Comparison of ENCODE assay signal across 16 cellular contexts in the genomic region with DNA sequence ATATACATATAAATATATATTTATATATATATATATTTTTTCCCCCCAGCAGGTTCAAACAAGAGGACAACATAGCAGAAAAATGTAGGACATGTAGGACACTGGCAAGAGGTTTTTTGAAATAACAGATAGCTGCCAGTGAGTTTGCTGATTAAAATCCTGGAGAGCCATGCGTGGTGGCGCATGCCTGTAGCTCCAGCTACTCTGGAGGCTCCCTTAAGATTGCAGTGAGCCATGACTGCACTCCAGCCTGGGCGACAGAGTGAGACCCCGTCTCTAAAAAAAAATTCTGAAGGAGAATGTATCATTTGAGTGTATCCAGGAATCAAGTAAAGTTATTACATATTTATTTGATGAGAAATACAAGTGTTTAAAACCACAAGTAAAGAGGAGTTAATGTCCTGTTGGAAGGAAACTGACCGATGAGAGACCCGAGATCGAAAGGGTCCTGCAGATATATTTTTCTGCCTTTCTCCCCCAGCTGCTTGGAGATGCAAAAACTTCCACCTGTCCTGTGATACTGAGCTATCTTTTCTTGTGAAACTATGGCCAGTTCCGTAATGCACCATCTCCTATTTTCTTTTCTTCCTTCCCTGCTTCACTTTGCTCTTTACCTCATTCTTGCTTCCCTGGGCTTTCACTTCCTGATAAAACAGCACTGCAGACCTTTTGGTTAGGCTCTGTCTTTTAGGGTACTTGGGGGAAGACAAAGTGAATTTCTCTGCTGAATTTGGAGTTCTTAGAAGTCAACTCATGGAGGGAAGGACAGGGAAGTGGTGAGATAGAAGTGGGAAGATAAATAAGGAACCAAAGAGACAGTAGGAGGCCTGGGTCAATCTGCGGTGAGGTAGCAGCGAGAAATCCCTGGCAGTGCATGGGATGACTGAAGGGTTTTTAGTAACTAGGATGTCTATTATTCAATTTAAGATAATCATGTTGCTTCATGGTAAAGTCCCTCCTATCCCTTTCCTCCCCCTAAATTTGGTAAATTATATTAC. TPM values are rescaled to one million over a fixed set of nuclear protein-coding genes. Genes with fewer than 3 reads are reported as not detected.
DNase-seq lines count a peak whose midpoint lies in the region; ATAC-seq, FAIRE-seq and TF ChIP-seq lines count a peak whose summit lies in the region.
"Had no signal": no experiment of that assay in that cellular context is flagged by ENCODE, and none has a peak within 500 bp of the region (broad histone marks: within the 10 kb centered on the region; RNA-seq: fewer than 3 reads in every experiment).

No MANE protein-coding gene starts in this region.

- H3K27me3 ChIP-seq in right lobe of liver, result no peaks in the 10 kb centered on the region
- H3K27me3 ChIP-seq in small intestine (ENCODE audit: control insufficient read depth in 2 of 2, insufficient read depth in 2 of 2, low read length in 2 of 2), result no peaks in the 10 kb centered on the region
- H3K27me3 ChIP-seq: heart left ventricle had no signal

- WGBS in right lobe of liver (ENCODE audit: insufficient coverage, low coverage, low lambda C conversion rate, missing lambda C conversion rate), result 57% methylated on average over 10 of the region's 10 CpGs
- 67 to 81% (median 79%) methylated on average over 10 of the region's 10 CpGs for WGBS in small intestine, 3 donors

- peaks cover 19% of the 10 kb centered on the region for H3K27me3 Mint-ChIP-seq in stimulated activated naive CD8-positive, alpha-beta T cell treated with anti-CD3 and anti-CD28 coated beads, Interleukin-15, amount 100 ng/mL, for 72 hours

- TF ChIP-seq POLR2A in right lobe of liver (IDR thresholded peaks at IDR 0.05), result no peak

- H3K36me3 ChIP-seq in right lobe of liver (no peaks in the 10 kb centered on the region), small intestine (ENCODE audit: control insufficient read depth in 2 of 2, insufficient read depth in 2 of 2, low read length in 2 of 2) (no peaks in the 10 kb centered on the region)
- H3K36me3 ChIP-seq: heart left ventricle had no signal

- intact Hi-C loops in right lobe of liver (cut with DNase I), result no loop called here

- ATAC-seq in stimulated activated naive CD8-positive, alpha-beta T cell treated with anti-CD3 and anti-CD28 coated beads, Interleukin-15, amount 100 ng/mL, for 72 hours, result peak; percentile 68
- no peak for ATAC-seq in stimulated activated naive CD8-positive, alpha-beta T cell treated with anti-CD3 and anti-CD28 coated beads, Interleukin-15, Interleukin-2, amounts not matched to agents 100 U/mL and 50 U/mL, for 24 hours
- ATAC-seq in right lobe of liver, result peak; percentile 33 to 52 (median 34)
- ATAC-seq: heart left ventricle had no signal

- H3K9me3 Mint-ChIP-seq in stimulated activated naive CD8-positive, alpha-beta T cell treated with anti-CD3 and anti-CD28 coated beads, Interleukin-15, amount 100 ng/mL, for 72 hours, result no peaks in the 10 kb centered on the region
- H3K9me3 Mint-ChIP-seq: CD8-positive, alpha-beta memory T cell had no signal

- no peak for TF ChIP-seq CTCF in right lobe of liver (IDR thresholded peaks at IDR 0.05)

- H3K27ac Mint-ChIP-seq in stimulated activated naive CD8-positive, alpha-beta T cell treated with anti-CD3 and anti-CD28 coated beads, Interleukin-15, amount 100 ng/mL, for 72 hours, result no peak overlapping the region
- H3K27ac Mint-ChIP-seq: CD8-positive, alpha-beta memory T cell had no signal

- H3K27ac ChIP-seq in right lobe of liver (no peak overlapping the region), small intestine (ENCODE audit: low read depth in 1 of 2, low read length in 1 of 2) (no peak overlapping the region)
- H3K27ac ChIP-seq: heart left ventricle had no signal

- H3K4me1 ChIP-seq in right lobe of liver, result no peaks in the 10 kb centered on the region
- no peaks in the 10 kb centered on the region for H3K4me1 ChIP-seq in small intestine (ENCODE audit: control insufficient read depth in 2 of 2, insufficient read depth in 1 of 2, low read depth in 1 of 2, low read length in 1 of 2)
- H3K4me1 ChIP-seq: heart left ventricle had no signal

- no peak for FAIRE-seq in small intestine (lab: Jason Lieb, UNC)
- FAIRE-seq: GM18507, urothelium cell line had no signal

- H3K9me3 ChIP-seq in right lobe of liver, result no peaks in the 10 kb centered on the region
- H3K9me3 ChIP-seq in small intestine (ENCODE audit: control insufficient read depth, low read depth), result no peaks in the 10 kb centered on the region
- H3K9me3 ChIP-seq: heart left ventricle had no signal

- no peak overlapping the region for H3K4me3 Mint-ChIP-seq in stimulated activated naive CD8-positive, alpha-beta T cell treated with anti-CD3 and anti-CD28 coated beads, Interleukin-15, amount 100 ng/mL, for 72 hours
- H3K4me3 Mint-ChIP-seq: CD8-positive, alpha-beta memory T cell had no signal

- H3K4me3 ChIP-seq in right lobe of liver, result no peak overlapping the region
- H3K4me3 ChIP-seq in small intestine (ENCODE audit: low read depth in 1 of 2, low read length in 2 of 2), result no peak overlapping the region
- H3K4me3 ChIP-seq: heart left ventricle had no signal

- no peak for DNase-seq in stimulated activated naive CD8-positive, alpha-beta T cell treated with anti-CD3 and anti-CD28 coated beads, Interleukin-15, amount 100 ng/mL, for 72 hours
- no peak for DNase-seq in stimulated activated naive CD8-positive, alpha-beta T cell treated with anti-CD3 and anti-CD28 coated beads, Interleukin-15, Interleukin-2, amounts not matched to agents 100 U/mL and 50 U/mL, for 24 hours
- DNase-seq in NOMO-1 treated with DMSO at 0.1 percent for 48 hours (lab: John Stamatoyannopoulos, UW; ENCODE audit: unreplicated experiment), result peak; percentile 58
- no peak for DNase-seq in right lobe of liver
- DNase-seq in small intestine, result no peak
- DNase-seq in NCI-H774 (lab: John Stamatoyannopoulos, UW), result no peak
- no peak for DNase-seq in COR-L47 (lab: John Stamatoyannopoulos, UW)
- DNase-seq: CD8-positive, alpha-beta memory T cell; GOT3; heart left ventricle; kidney glomerular epithelial cell; NCI-H1417 treated with DMSO at 0.1 percent for 48 hours; NCI-H524; stimulated activated CD4-positive, alpha-beta T cell treated with anti-CD3 and anti-CD28 coated beads, Interleukin-2, amount 100 ng/mL, for 48 hours had no signal

- no peaks in the 10 kb centered on the region for H3K4me1 Mint-ChIP-seq in stimulated activated naive CD8-positive, alpha-beta T cell treated with anti-CD3 and anti-CD28 coated beads, Interleukin-15, amount 100 ng/mL, for 72 hours
- H3K4me1 Mint-ChIP-seq: CD8-positive, alpha-beta memory T cell had no signal

RNA-seq across cellular contexts. Expression of a gene that starts 41.2 kb away (rescaled TPM):
- 10 to 100 TPM in 1 of 6 experiments, 1 to 10 TPM in 5; 5.2 to 11.7 (median 8.7) TPM for total RNA-seq in right lobe of liver
- polyA plus RNA-seq in small intestine, result 1 to 10 TPM; 1.1 to 4.3 (median 1.8) TPM
